In the genomic region with DNA sequence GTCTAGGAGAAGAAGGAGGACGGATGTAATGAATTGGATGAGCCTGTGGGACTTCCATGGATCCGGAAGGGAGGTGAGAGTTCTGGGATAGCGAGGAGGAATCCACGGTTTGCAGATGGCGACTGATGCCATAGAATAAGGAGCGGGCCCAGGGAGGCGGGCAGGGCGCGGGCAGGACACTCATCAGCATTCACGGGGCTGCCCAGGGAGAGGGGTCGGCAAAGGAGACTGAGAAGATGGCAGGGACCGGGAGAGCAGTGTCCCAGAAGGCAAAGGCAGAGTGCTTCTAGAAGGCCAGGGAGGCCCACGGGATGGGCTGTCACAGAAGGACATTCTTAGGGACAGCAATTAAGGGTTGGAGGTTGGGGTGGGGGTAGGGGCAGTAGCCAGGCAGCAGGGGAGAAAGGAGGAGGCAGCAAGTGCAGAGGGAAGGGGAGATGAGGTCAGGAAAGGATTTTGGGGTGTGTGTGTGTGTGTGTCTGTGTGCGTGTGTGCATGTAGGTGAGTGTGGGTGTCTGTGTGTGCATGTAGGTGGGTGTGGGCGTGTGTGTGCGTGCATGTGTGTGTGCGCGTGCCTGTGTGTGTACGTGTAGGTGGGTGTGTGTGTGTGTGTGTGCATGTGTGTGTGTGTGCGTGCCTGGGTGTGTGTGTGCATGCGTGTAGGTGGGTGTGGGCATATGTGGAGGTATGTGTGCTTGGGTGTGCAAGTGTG, we compare ENCODE assay signal across 18 cellular contexts. TPM values are rescaled to one million over a fixed set of nuclear protein-coding genes. Genes with fewer than 3 reads are reported as not detected.
A peak's percentile ranks its signal among the peaks of the same experiment; 100 is the strongest.
DNase-seq lines count a peak whose midpoint lies in the region; ATAC-seq lines count a peak whose summit lies in the region.
"Had no signal": no experiment of that assay in that cellular context is flagged by ENCODE, and none has a peak within 500 bp of the region (broad histone marks: within the 10 kb centered on the region; RNA-seq: fewer than 3 reads in every experiment).

No MANE protein-coding gene starts in this region.

- H3K79me1 ChIP-seq in mesenchymal stem cell (replicated peaks; ENCODE audit: low read length, poor library complexity, severe bottlenecking) = peaks cover 2% of the 10 kb centered on the region

- H3K18ac ChIP-seq in mesenchymal stem cell (ENCODE audit: low read depth in 1 of 2, low read length in 2 of 2) = peak overlapping the region in 1 of 2 experiments; percentile 49

- peaks cover 21% of the 10 kb centered on the region for H3K4me1 Mint-ChIP-seq in activated CD4-positive, alpha-beta T cell treated with anti-CD3 and anti-CD28 coated beads, Interleukin-2, amount 10 ng/mL, durations not matched to agents 7 days and 5 days
- H3K4me1 Mint-ChIP-seq in activated naive CD8-positive, alpha-beta T cell treated with anti-CD3 and anti-CD28 coated beads, Interleukin-2, amount 10 ng/mL, durations not matched to agents 7 days and 5 days = peaks cover 8% of the 10 kb centered on the region

- no peak overlapping the region for H3K4me3 Mint-ChIP-seq in activated CD4-positive, alpha-beta T cell treated with anti-CD3 and anti-CD28 coated beads, Interleukin-2, amount 10 ng/mL, durations not matched to agents 7 days and 5 days
- peak overlapping the region; percentile 37 for H3K4me3 Mint-ChIP-seq in activated naive CD8-positive, alpha-beta T cell treated with anti-CD3 and anti-CD28 coated beads, Interleukin-2, amount 10 ng/mL, durations not matched to agents 7 days and 5 days
- H3K4me3 Mint-ChIP-seq: T-helper 2 cell treated with Interferon-gamma antibody and Interleukin-4, amounts not matched to agents 5 μg/mL and 100 μg/mL, for 36 hours had no signal

- H3K27ac ChIP-seq in mesenchymal stem cell (ENCODE audit: low read length, poor library complexity, severe bottlenecking) = no peak overlapping the region
- peak overlapping the region; percentile 37 for H3K27ac ChIP-seq in thymus (ENCODE audit: low read depth)

- H3K9me3 Mint-ChIP-seq in activated CD4-positive, alpha-beta T cell treated with anti-CD3 and anti-CD28 coated beads, Interleukin-2, amount 10 ng/mL, durations not matched to agents 7 days and 5 days = no peaks in the 10 kb centered on the region
- no peaks in the 10 kb centered on the region for H3K9me3 Mint-ChIP-seq in activated naive CD8-positive, alpha-beta T cell treated with anti-CD3 and anti-CD28 coated beads, Interleukin-2, amount 10 ng/mL, durations not matched to agents 7 days and 5 days
- H3K9me3 Mint-ChIP-seq: T-helper 2 cell treated with Interferon-gamma antibody and Interleukin-4, amounts not matched to agents 5 μg/mL and 100 μg/mL, for 36 hours had no signal

- H3K23ac ChIP-seq in mesenchymal stem cell (ENCODE audit: low read length in 2 of 2) = no peak overlapping the region

- H3K27me3 ChIP-seq in mesenchymal stem cell (ENCODE audit: control insufficient read depth in 1 of 2, insufficient read depth in 1 of 2, low read length in 2 of 2) (peaks cover 0 to 9% of the 10 kb centered on the region in 2 experiments), thymus (ENCODE audit: control insufficient read depth, insufficient read depth) (peaks cover 31% of the 10 kb centered on the region)
- H3K27me3 ChIP-seq: MG63 had no signal

- no peak overlapping the region for H2BK5ac ChIP-seq in mesenchymal stem cell (ENCODE audit: low read depth, low read length, poor library complexity, severe bottlenecking)

- H3K36me3 ChIP-seq in mesenchymal stem cell (ENCODE audit: control insufficient read depth in 1 of 2, insufficient read depth in 2 of 2, low read depth in 1 of 2, low read length in 2 of 2) = no peaks in the 10 kb centered on the region
- no peaks in the 10 kb centered on the region for H3K36me3 ChIP-seq in thymus (ENCODE audit: control insufficient read depth, insufficient read depth)
- H3K36me3 ChIP-seq: MG63 had no signal

- ATAC-seq in activated naive CD8-positive, alpha-beta T cell treated with anti-CD3 and anti-CD28 coated beads, Interleukin-2, amount 10 ng/mL, durations not matched to agents 7 days and 5 days (ENCODE audit: low read depth) = no peak
- ATAC-seq in GM18502 (IDR thresholded peaks at IDR 0.05; ENCODE audit: poor library complexity, unreplicated experiment) (no peak), HG03095 (IDR thresholded peaks at IDR 0.05; ENCODE audit: unreplicated experiment) (no peak)
- ATAC-seq: HCT116 had no signal

- no peak overlapping the region for H3K4me2 ChIP-seq in mesenchymal stem cell (ENCODE audit: low read length, poor library complexity, severe bottlenecking)

- peaks cover 49% of the 10 kb centered on the region for H3K4me1 ChIP-seq in mesenchymal stem cell (ENCODE audit: control insufficient read depth, insufficient read depth, low read depth, low read length)
- no peaks in the 10 kb centered on the region for H3K4me1 ChIP-seq in thymus (ENCODE audit: control insufficient read depth, insufficient read depth, low read length)

- H3K27ac Mint-ChIP-seq in activated CD4-positive, alpha-beta T cell treated with anti-CD3 and anti-CD28 coated beads, Interleukin-2, amount 10 ng/mL, durations not matched to agents 7 days and 5 days = peak overlapping the region; percentile 2
- no peak overlapping the region for H3K27ac Mint-ChIP-seq in activated naive CD8-positive, alpha-beta T cell treated with anti-CD3 and anti-CD28 coated beads, Interleukin-2, amount 10 ng/mL, durations not matched to agents 7 days and 5 days
- H3K27ac Mint-ChIP-seq: T-helper 2 cell treated with Interferon-gamma antibody and Interleukin-4, amounts not matched to agents 5 μg/mL and 100 μg/mL, for 36 hours had no signal

- H3K14ac ChIP-seq in mesenchymal stem cell (ENCODE audit: low read length in 2 of 2) = peak overlapping the region in 1 of 2 experiments; percentile 2

- H3K4me3 ChIP-seq in mesenchymal stem cell (ENCODE audit: insufficient read depth in 1 of 2, low read depth in 1 of 2, low read length in 2 of 2) (peak overlapping the region in 1 of 2 experiments; percentile 75), thymus (ENCODE audit: low read length) (no peak overlapping the region)
- H3K4me3 ChIP-seq: MG63 had no signal

- H2AK5ac ChIP-seq in mesenchymal stem cell (ENCODE audit: low read length, severe bottlenecking) = no peak overlapping the region

- H3K36me3 Mint-ChIP-seq in activated CD4-positive, alpha-beta T cell treated with anti-CD3 and anti-CD28 coated beads, Interleukin-2, amount 10 ng/mL, durations not matched to agents 7 days and 5 days (ENCODE audit: low read depth) = no peaks in the 10 kb centered on the region
- H3K36me3 Mint-ChIP-seq in activated naive CD8-positive, alpha-beta T cell treated with anti-CD3 and anti-CD28 coated beads, Interleukin-2, amount 10 ng/mL, durations not matched to agents 7 days and 5 days = no peaks in the 10 kb centered on the region

- H4K8ac ChIP-seq in mesenchymal stem cell (ENCODE audit: low read length) = no peak overlapping the region

- H3K9ac ChIP-seq in mesenchymal stem cell (ENCODE audit: low read length) = peak overlapping the region; percentile 78

- WGBS in mesenchymal stem cell = 81% methylated on average over 21 of the region's 21 CpGs
- WGBS in thymus = 93% methylated on average over 21 of the region's 21 CpGs

- CTCF ChIA-PET in activated CD4-positive, alpha-beta T cell treated with anti-CD3 and anti-CD28 coated beads, Interleukin-2, amount 10 ng/mL, durations not matched to agents 7 days and 5 days (lab: Charles Lee) = no interaction called here

- peak overlapping the region; percentile 35 for H4K91ac ChIP-seq in mesenchymal stem cell (ENCODE audit: low read length)

- H3K9me3 ChIP-seq in mesenchymal stem cell (ENCODE audit: control insufficient read depth, low read length) (no peaks in the 10 kb centered on the region), thymus (ENCODE audit: control insufficient read depth) (no peaks in the 10 kb centered on the region)
- H3K9me3 ChIP-seq: MG63 had no signal

- no peak overlapping the region for H2BK15ac ChIP-seq in mesenchymal stem cell (ENCODE audit: low read depth, poor library complexity, severe bottlenecking)

- no peak overlapping the region for H3K4ac ChIP-seq in mesenchymal stem cell (ENCODE audit: low read depth in 1 of 2, low read length in 2 of 2)

- DNase-seq in activated CD4-positive, alpha-beta T cell treated with anti-CD3 and anti-CD28 coated beads, Interleukin-2, amount 10 ng/mL, durations not matched to agents 7 days and 5 days = no peak
- no peak for DNase-seq in activated CD4-positive, alpha-beta T cell treated with anti-CD3 and anti-CD28 coated beads, Interleukin-2, amount 50 U/mL, for 4 hours
- DNase-seq in activated naive CD8-positive, alpha-beta T cell treated with anti-CD3 and anti-CD28 coated beads, Interleukin-2, amount 10 ng/mL, durations not matched to agents 7 days and 5 days = no peak
- DNase-seq in mesenchymal stem cell (no peak), dedifferentiated amniotic fluid mesenchymal stem cell (ENCODE audit: extremely low spot score) (no peak)
- DNase-seq: activated CD4-positive, alpha-beta T cell treated with anti-CD3 and anti-CD28 coated beads, Interleukin-2, amount 50 U/mL, for 48 hours; activated gamma-delta T cell treated with Interleukin-2 at 50 U/mL for 16 hours; Calu3; kidney; MG63; NCI-H2081 treated with DMSO at 0.1 percent for 48 hours; RPMI8226; stimulated activated CD4-positive, alpha-beta T cell treated with anti-CD3 and anti-CD28 coated beads, Interleukin-4, amount 100 ng/mL, for 1 hour had no signal

- H2BK12ac ChIP-seq in mesenchymal stem cell (ENCODE audit: low read length in 2 of 2) = no peak overlapping the region

- POLR2A ChIA-PET in activated CD4-positive, alpha-beta T cell treated with anti-CD3 and anti-CD28 coated beads, Interleukin-2, amount 10 ng/mL, durations not matched to agents 7 days and 5 days (lab: Charles Lee) = no interaction called here
- POLR2A ChIA-PET in activated naive CD8-positive, alpha-beta T cell treated with anti-CD3 and anti-CD28 coated beads, Interleukin-2, amount 10 ng/mL, durations not matched to agents 7 days and 5 days (lab: Charles Lee) = no interaction called here

- peaks cover 40% of the 10 kb centered on the region for H3K27me3 Mint-ChIP-seq in activated CD4-positive, alpha-beta T cell treated with anti-CD3 and anti-CD28 coated beads, Interleukin-2, amount 10 ng/mL, durations not matched to agents 7 days and 5 days
- H3K27me3 Mint-ChIP-seq in activated naive CD8-positive, alpha-beta T cell treated with anti-CD3 and anti-CD28 coated beads, Interleukin-2, amount 10 ng/mL, durations not matched to agents 7 days and 5 days = peaks cover 34% of the 10 kb centered on the region

- no peak overlapping the region for H2BK120ac ChIP-seq in mesenchymal stem cell (ENCODE audit: low read depth, low read length)

- H2AFZ ChIP-seq in mesenchymal stem cell (ENCODE audit: low read depth, low read length) = no peak overlapping the region

RNA-seq across cellular contexts. Expression of gene COL8A2, which starts 1.1 kb away (rescaled TPM):
- total RNA-seq in activated CD4-positive, alpha-beta T cell treated with anti-CD3 and anti-CD28 coated beads, Interleukin-2, amount 10 ng/mL, durations not matched to agents 7 days and 5 days = not detected
- under 1 TPM; 0.17 to 0.19 TPM for total RNA-seq in activated naive CD8-positive, alpha-beta T cell treated with anti-CD3 and anti-CD28 coated beads, Interleukin-2, amount 10 ng/mL, durations not matched to agents 7 days and 5 days
- 0.25 TPM for polyA plus RNA-seq in mesenchymal stem cell (2013, experiment 1 of 2)
- polyA plus RNA-seq in mesenchymal stem cell (2013, experiment 2 of 2) = 0.22 TPM
- polyA plus RNA-seq in thymus = 6.7 TPM
- total RNA-seq: Calu3 had no signal

RNA-seq across cellular contexts. Expression of gene TRAPPC3, which starts 23.1 kb away (rescaled TPM):
- 10 to 100 TPM; 57.5 to 59.3 TPM for total RNA-seq in activated CD4-positive, alpha-beta T cell treated with anti-CD3 and anti-CD28 coated beads, Interleukin-2, amount 10 ng/mL, durations not matched to agents 7 days and 5 days
- 10 to 100 TPM; 51.7 to 52.5 TPM for total RNA-seq in activated naive CD8-positive, alpha-beta T cell treated with anti-CD3 and anti-CD28 coated beads, Interleukin-2, amount 10 ng/mL, durations not matched to agents 7 days and 5 days
- 78.6 TPM for polyA plus RNA-seq in mesenchymal stem cell (2013, experiment 1 of 2)
- 81.9 TPM for polyA plus RNA-seq in mesenchymal stem cell (2013, experiment 2 of 2)
- 73.6 TPM for polyA plus RNA-seq in thymus

RNA-seq across cellular contexts. Expression of gene MAP7D1, which starts 29.8 kb away (rescaled TPM):
- total RNA-seq in activated CD4-positive, alpha-beta T cell treated with anti-CD3 and anti-CD28 coated beads, Interleukin-2, amount 10 ng/mL, durations not matched to agents 7 days and 5 days = 100 to 1,000 TPM; 209 to 226 TPM
- 100 to 1,000 TPM; 234 to 237 TPM for total RNA-seq in activated naive CD8-positive, alpha-beta T cell treated with anti-CD3 and anti-CD28 coated beads, Interleukin-2, amount 10 ng/mL, durations not matched to agents 7 days and 5 days
- 97.8 TPM for polyA plus RNA-seq in mesenchymal stem cell (2013, experiment 1 of 2)
- 97.8 TPM for polyA plus RNA-seq in mesenchymal stem cell (2013, experiment 2 of 2)
- polyA plus RNA-seq in thymus = 68.6 TPM

RNA-seq across cellular contexts. Expression of gene ADPRS, which starts 37.5 kb away (rescaled TPM):
- 10 to 100 TPM; 27.2 to 29.5 TPM for total RNA-seq in activated CD4-positive, alpha-beta T cell treated with anti-CD3 and anti-CD28 coated beads, Interleukin-2, amount 10 ng/mL, durations not matched to agents 7 days and 5 days
- 10 to 100 TPM; 30.7 to 32.7 TPM for total RNA-seq in activated naive CD8-positive, alpha-beta T cell treated with anti-CD3 and anti-CD28 coated beads, Interleukin-2, amount 10 ng/mL, durations not matched to agents 7 days and 5 days
- polyA plus RNA-seq in mesenchymal stem cell (2013, experiment 1 of 2) = 15.5 TPM
- 16.6 TPM for polyA plus RNA-seq in mesenchymal stem cell (2013, experiment 2 of 2)
- polyA plus RNA-seq in thymus = 30.4 TPM

RNA-seq across cellular contexts. Expression of gene TEKT2, which starts 42.3 kb away (rescaled TPM):
- total RNA-seq in activated CD4-positive, alpha-beta T cell treated with anti-CD3 and anti-CD28 coated beads, Interleukin-2, amount 10 ng/mL, durations not matched to agents 7 days and 5 days = not detected
- total RNA-seq in activated naive CD8-positive, alpha-beta T cell treated with anti-CD3 and anti-CD28 coated beads, Interleukin-2, amount 10 ng/mL, durations not matched to agents 7 days and 5 days = not detected
- polyA plus RNA-seq in mesenchymal stem cell (2013, experiment 1 of 2) = 0.23 TPM
- polyA plus RNA-seq in mesenchymal stem cell (2013, experiment 2 of 2) = 0.29 TPM
- polyA plus RNA-seq in thymus = 1.5 TPM
